14 cellular contexts compared by ENCODE assay signal in genomic region chr2:234156326-234156725, GRCh38.
DNase-seq lines count a peak whose midpoint lies in the region; TF ChIP-seq lines count a peak whose summit lies in the region.
"Had no signal": no experiment of that assay in that cellular context is flagged by ENCODE, and none has a peak within 500 bp of the region (broad histone marks: within the 10 kb centered on the region; RNA-seq: fewer than 3 reads in every experiment).

No MANE protein-coding gene starts in this region.

- no peaks in the 10 kb centered on the region for H3K27me3 ChIP-seq in mesenchymal stem cell (ENCODE audit: control insufficient read depth in 1 of 2, insufficient read depth in 1 of 2, low read length in 2 of 2)

- peak; percentile 38 for DNase-seq in ELF-1 (ENCODE audit: low read depth, low spot score)
- DNase-seq in HEK293T (ENCODE audit: extremely low spot score) = peak; percentile 14
- peak; percentile 27 for DNase-seq in NCI-H2171 (lab: John Stamatoyannopoulos, UW)
- no peak for DNase-seq in mesenchymal stem cell
- no peak for DNase-seq in activated naive CD4-positive, alpha-beta T cell treated with anti-CD3 and anti-CD28 coated beads, Interleukin-2, amount 50 U/mL, for 16 hours
- DNase-seq in SIG-M5 (lab: John Stamatoyannopoulos, UW) = no peak
- DNase-seq in activated naive CD4-positive, alpha-beta T cell treated with Interleukin-2 at 50 U/mL for 16 hours = no peak
- DNase-seq: CD8-positive, alpha-beta memory T cell; EL; H7; NCI-H187; NCI-H526; SK-N-SH had no signal

- H3K79me1 ChIP-seq in mesenchymal stem cell (replicated peaks; ENCODE audit: low read length, poor library complexity, severe bottlenecking) = no peaks in the 10 kb centered on the region

- H2AFZ ChIP-seq in mesenchymal stem cell (ENCODE audit: low read depth, low read length) = no peak overlapping the region
- H2AFZ ChIP-seq: PC-9 had no signal

- H3K14ac ChIP-seq in mesenchymal stem cell (ENCODE audit: low read length in 2 of 2) = no peak overlapping the region

- POLR2A ChIA-PET in HEK293T (lab: Yijun Ruan, JAX) = interaction anchor here (0.9 kb wide), 1 partner anchor 22 kb away, joined by 3 read pairs; no protein-coding TSS in a partner anchor

- H3K9ac ChIP-seq in mesenchymal stem cell (ENCODE audit: low read length) = no peak overlapping the region
- H3K9ac ChIP-seq: SK-N-SH had no signal

- H3K27ac ChIP-seq in mesenchymal stem cell (ENCODE audit: low read length, poor library complexity, severe bottlenecking) = no peak overlapping the region
- H3K27ac ChIP-seq: PC-9 had no signal

- no peak overlapping the region for H4K91ac ChIP-seq in mesenchymal stem cell (ENCODE audit: low read length)

- no peak overlapping the region for H3K18ac ChIP-seq in mesenchymal stem cell (ENCODE audit: low read depth in 1 of 2, low read length in 2 of 2)

- H3K4me1 ChIP-seq in mesenchymal stem cell (ENCODE audit: control insufficient read depth, insufficient read depth, low read depth, low read length) = no peaks in the 10 kb centered on the region

- H2BK5ac ChIP-seq in mesenchymal stem cell (ENCODE audit: low read depth, low read length, poor library complexity, severe bottlenecking) = no peak overlapping the region

- peak overlapping the region; percentile 6 for H2AK5ac ChIP-seq in mesenchymal stem cell (ENCODE audit: low read length, severe bottlenecking)

- H3K4me2 ChIP-seq in mesenchymal stem cell (ENCODE audit: low read length, poor library complexity, severe bottlenecking) = no peak overlapping the region
- H3K4me2 ChIP-seq: PC-9, SK-N-SH had no signal

- no peak overlapping the region for H4K8ac ChIP-seq in mesenchymal stem cell (ENCODE audit: low read length)

- WGBS in mesenchymal stem cell = 82% methylated on average over 3 of the region's 3 CpGs

- no peak overlapping the region for H2BK15ac ChIP-seq in mesenchymal stem cell (ENCODE audit: low read depth, poor library complexity, severe bottlenecking)

- no peak overlapping the region for H2BK120ac ChIP-seq in mesenchymal stem cell (ENCODE audit: low read depth, low read length)

- CTCF ChIA-PET in HEK293T (lab: Yijun Ruan, JAX) = no interaction called here

- no peak overlapping the region for H2BK12ac ChIP-seq in mesenchymal stem cell (ENCODE audit: low read length in 2 of 2)

- H3K9me3 ChIP-seq in mesenchymal stem cell (ENCODE audit: control insufficient read depth, low read length) = no peaks in the 10 kb centered on the region
- H3K9me3 ChIP-seq: SK-N-SH had no signal

- no peak overlapping the region for H3K4me3 ChIP-seq in mesenchymal stem cell (ENCODE audit: insufficient read depth in 1 of 2, low read depth in 1 of 2, low read length in 2 of 2)
- H3K4me3 ChIP-seq: PC-9 had no signal

- no peak overlapping the region for H3K23ac ChIP-seq in mesenchymal stem cell (ENCODE audit: low read length in 2 of 2)

- no peak overlapping the region for H3K4ac ChIP-seq in mesenchymal stem cell (ENCODE audit: low read depth in 1 of 2, low read length in 2 of 2)

- H3K36me3 ChIP-seq in mesenchymal stem cell (ENCODE audit: control insufficient read depth in 1 of 2, insufficient read depth in 2 of 2, low read depth in 1 of 2, low read length in 2 of 2) = no peaks in the 10 kb centered on the region

TF ChIP-seq in HEK293T, 16 proteins besides CTCF, POLR2A, EP300 and RAD21:
- no peak for TF ChIP-seq SP1 (IDR thresholded peaks at IDR 0.05)
- TF ChIP-seq L3MBTL2 (conservative IDR thresholded peaks at IDR 0.05) = 0 out of 2 replicates have a peak, but pooled peaks have one; percentile 28
- no peak for TF ChIP-seq FOXA1 (IDR thresholded peaks at IDR 0.05)
- TF ChIP-seq FOXK2 (IDR thresholded peaks at IDR 0.05) = no peak
- TF ChIP-seq NFRKB (IDR thresholded peaks at IDR 0.05) = no peak
- TF ChIP-seq PKNOX1 (IDR thresholded peaks at IDR 0.05) = peak; percentile 70
- peak; percentile 79; the same call in 1 of the 2 replicates for TF ChIP-seq CTBP1 (IDR thresholded peaks at IDR 0.05; ENCODE audit: borderline replicate concordance)
- TF ChIP-seq FOXM1 (IDR thresholded peaks at IDR 0.05; ENCODE audit: borderline replicate concordance) = peak; percentile 71; the same call in 1 of the 2 replicates
- TF ChIP-seq ELF4 (IDR thresholded peaks at IDR 0.05) = no peak
- no peak for TF ChIP-seq ZNF384 (IDR thresholded peaks at IDR 0.05)
- TF ChIP-seq SUZ12 (IDR thresholded peaks at IDR 0.05) = no peak
- no peak for TF ChIP-seq BHLHE40 (IDR thresholded peaks at IDR 0.05; ENCODE audit: borderline replicate concordance)
- TF ChIP-seq LEF1 (IDR thresholded peaks at IDR 0.05; ENCODE audit: borderline replicate concordance) = no peak; the same call in 1 of the 2 replicates
- no peak for TF ChIP-seq TARDBP (IDR thresholded peaks at IDR 0.05)
- peak; percentile 94 for TF ChIP-seq ARNT (IDR thresholded peaks at IDR 0.05)
- TF ChIP-seq HDGF (IDR thresholded peaks at IDR 0.05; ENCODE audit: borderline replicate concordance) = no peak
TF ChIP-seq in HEK293T: peak in this region for 5.

Comparison
In these comparisons a context has a peak if more than half of its experiments do, and no peak if none do; other contexts are left out.
1. DNase-seq: peak in ELF-1 (single experiment), HEK293T (single experiment) and NCI-H2171 (single experiment); none in mesenchymal stem cell (single experiment), activated naive CD4-positive, alpha-beta T cell treated with anti-CD3 and anti-CD28 coated beads, Interleukin-2, amount 50 U/mL, for 16 hours (single experiment), SIG-M5 (single experiment) and activated naive CD4-positive, alpha-beta T cell treated with Interleukin-2 at 50 U/mL for 16 hours (single experiment).